Comparison of ENCODE assay signal across 8 cellular contexts in the genomic region with DNA sequence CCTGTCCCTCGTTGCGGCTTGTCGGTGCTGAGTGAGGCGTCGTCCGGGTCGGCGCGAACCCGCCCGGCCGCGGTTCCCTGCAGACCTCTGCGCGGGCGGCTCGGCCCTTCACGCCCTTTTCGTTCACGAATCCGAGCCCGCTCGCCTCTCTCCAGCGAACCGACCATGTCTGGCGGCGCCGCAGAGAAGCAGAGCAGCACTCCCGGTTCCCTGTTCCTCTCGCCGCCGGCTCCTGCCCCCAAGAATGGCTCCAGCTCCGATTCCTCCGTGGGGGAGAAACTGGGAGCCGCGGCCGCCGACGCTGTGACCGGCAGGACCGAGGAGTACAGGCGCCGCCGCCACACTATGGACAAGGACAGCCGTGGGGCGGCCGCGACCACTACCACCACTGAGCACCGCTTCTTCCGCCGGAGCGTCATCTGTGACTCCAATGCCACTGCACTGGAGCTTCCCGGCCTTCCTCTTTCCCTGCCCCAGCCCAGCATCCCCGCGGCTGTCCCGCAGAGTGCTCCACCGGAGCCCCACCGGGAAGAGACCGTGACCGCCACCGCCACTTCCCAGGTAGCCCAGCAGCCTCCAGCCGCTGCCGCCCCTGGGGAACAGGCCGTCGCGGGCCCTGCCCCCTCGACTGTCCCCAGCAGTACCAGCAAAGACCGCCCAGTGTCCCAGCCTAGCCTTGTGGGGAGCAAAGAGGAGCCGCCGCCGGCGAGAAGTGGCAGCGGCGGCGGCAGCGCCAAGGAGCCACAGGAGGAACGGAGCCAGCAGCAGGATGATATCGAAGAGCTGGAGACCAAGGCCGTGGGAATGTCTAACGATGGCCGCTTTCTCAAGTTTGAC. TPM values are rescaled to one million over a fixed set of nuclear protein-coding genes. Genes with fewer than 3 reads are reported as not detected.
A peak's percentile ranks its signal among the peaks of the same experiment; 100 is the strongest.
DNase-seq lines count a peak whose midpoint lies in the region; ATAC-seq, FAIRE-seq and TF ChIP-seq lines count a peak whose summit lies in the region.

No MANE protein-coding gene starts in this region.

- POLR2A ChIA-PET in endothelial cell of umbilical vein (lab: Charles Lee) = interaction anchor here (1.1 kb wide), 1 partner anchor 183 kb away, joined by 4 read pairs; no protein-coding TSS in a partner anchor

- peak overlapping the region; percentile 89 for H3K27ac ChIP-seq in BLaER1
- H3K27ac ChIP-seq in Karpas-422 (ENCODE audit: low read length) = peak overlapping the region; percentile 73
- H3K27ac ChIP-seq in endothelial cell of umbilical vein (ENCODE audit: insufficient read depth, low read depth, low read length) = peak overlapping the region; percentile 81
- H3K27ac ChIP-seq in muscle layer of colon (ENCODE audit: low read depth, low read length) = peak overlapping the region; percentile 100

- BruUV-seq in endothelial cell of umbilical vein (replicated peaks; lab: Mats Ljungman, UMichigan) = no TSS peak

- H3K9me2 ChIP-seq in Karpas-422 (replicated peaks; ENCODE audit: insufficient read depth, low read length) = no peaks in the 10 kb centered on the region

- no peaks in the 10 kb centered on the region for H3K9me1 ChIP-seq in endothelial cell of umbilical vein (replicated peaks; ENCODE audit: control insufficient read depth, extremely low read depth, insufficient read depth, low read length)

- H3K79me2 ChIP-seq in Karpas-422 (ENCODE audit: low read length) (peaks cover 62% of the 10 kb centered on the region), endothelial cell of umbilical vein (ENCODE audit: control insufficient read depth, insufficient read depth, low read length) (peaks cover 58% of the 10 kb centered on the region)

- dilution Hi-C loops in endothelial cell of umbilical vein (cut with MboI; ENCODE audit: extremely low pct_ligation_motif_present, low sequenced_read_pairs) = no loop called here

- DNase-seq in Karpas-422 (peak; percentile 75), endothelial cell of umbilical vein (ENCODE audit: low read depth, low spot score) (no peak)
- peak; percentile 78 for DNase-seq in activated CD8-positive, alpha-beta memory T cell treated with anti-CD3 and anti-CD28 coated beads for 24 hours
- DNase-seq in stimulated activated naive CD8-positive, alpha-beta T cell treated with anti-CD3 and anti-CD28 coated beads, Interleukin-15, Interleukin-2, amounts not matched to agents 100 U/mL and 50 U/mL, for 24 hours = peak; percentile 62

- peaks cover 59% of the 10 kb centered on the region for H4K20me1 ChIP-seq in BLaER1
- H4K20me1 ChIP-seq in Karpas-422 (ENCODE audit: insufficient read depth, low read depth, low read length) = peaks cover 43% of the 10 kb centered on the region
- peaks cover 18% of the 10 kb centered on the region for H4K20me1 ChIP-seq in endothelial cell of umbilical vein (replicated peaks; ENCODE audit: control insufficient read depth, extremely low read depth, insufficient read depth, low read length)

- ATAC-seq in GM19438 (IDR thresholded peaks at IDR 0.05; ENCODE audit: low read depth, unreplicated experiment) (peak; percentile 2), HG03108 (IDR thresholded peaks at IDR 0.05; ENCODE audit: unreplicated experiment) (no peak)
- no peak for ATAC-seq in stimulated activated naive CD8-positive, alpha-beta T cell treated with anti-CD3 and anti-CD28 coated beads, Interleukin-15, Interleukin-2, amounts not matched to agents 100 U/mL and 50 U/mL, for 24 hours

- H3K4me2 ChIP-seq in BLaER1 (peak overlapping the region; percentile 89), Karpas-422 (ENCODE audit: low read depth, low read length, poor library complexity, severe bottlenecking) (peak overlapping the region; percentile 81), endothelial cell of umbilical vein (ENCODE audit: insufficient read depth, low read length) (peak overlapping the region; percentile 99)

- H3K36me3 ChIP-seq in BLaER1 (peaks cover 5% of the 10 kb centered on the region; the same call in 1 of the 2 replicates), Karpas-422 (ENCODE audit: insufficient read depth, low read length) (peaks cover 20% of the 10 kb centered on the region), endothelial cell of umbilical vein (ENCODE audit: control insufficient read depth in 2 of 2, extremely low read depth in 1 of 2, insufficient read depth in 2 of 2, low read length in 2 of 2) (no peaks in the 10 kb centered on the region), muscle layer of colon (ENCODE audit: insufficient read depth, low read length) (no peaks in the 10 kb centered on the region)

- H3K4me3 ChIP-seq in BLaER1 (peak overlapping the region; percentile 96), Karpas-422 (ENCODE audit: low read length) (peak overlapping the region; percentile 99), endothelial cell of umbilical vein (replicated peaks in 1 of 3; ENCODE audit: insufficient read depth in 1 of 3, low read depth in 1 of 3, low read length in 3 of 3) (peak overlapping the region; percentile 84 to 96 (median 96)), muscle layer of colon (ENCODE audit: low read depth in 1 of 2, low read length in 2 of 2) (peak overlapping the region; percentile 93 to 94)

- TF ChIP-seq CTCF in endothelial cell of umbilical vein (IDR thresholded peaks at IDR 0.05; ENCODE audit: extremely low read depth in 1 of 2, insufficient read depth in 1 of 2, low read depth in 1 of 2, low read length in 2 of 2) = no peak

- no peak for FAIRE-seq in endothelial cell of umbilical vein (lab: Jason Lieb, UNC)

- TF ChIP-seq POLR2A in endothelial cell of umbilical vein (IDR thresholded peaks at IDR 0.05; ENCODE audit: low read depth, low read length) = no peak

- CTCF ChIA-PET in endothelial cell of umbilical vein (lab: Charles Lee) = interaction anchor here (1.0 to 6.4 kb wide), 17 partner anchors 23 to 196 kb away, joined by 3 to 182 read pairs (median 6); partner anchors contain the start of gene RAD52

- no peaks in the 10 kb centered on the region for H3K27me3 ChIP-seq in BLaER1
- no peaks in the 10 kb centered on the region for H3K27me3 ChIP-seq in Karpas-422 (ENCODE audit: low read length)
- no peaks in the 10 kb centered on the region for H3K27me3 ChIP-seq in endothelial cell of umbilical vein (ENCODE audit: control insufficient read depth in 2 of 2, insufficient read depth in 2 of 2, low read length in 2 of 2)
- H3K27me3 ChIP-seq in muscle layer of colon (ENCODE audit: control insufficient read depth in 1 of 2, insufficient read depth in 2 of 2, low read length in 2 of 2) = no peaks in the 10 kb centered on the region

- H2AFZ ChIP-seq in Karpas-422 (ENCODE audit: low read length) = no peak overlapping the region
- H2AFZ ChIP-seq in endothelial cell of umbilical vein (ENCODE audit: low read depth, low read length) = peak overlapping the region; percentile 3

- peaks cover 54% of the 10 kb centered on the region for H3K4me1 ChIP-seq in BLaER1
- peaks cover 46% of the 10 kb centered on the region for H3K4me1 ChIP-seq in Karpas-422 (ENCODE audit: low read length)
- peaks cover 33% of the 10 kb centered on the region for H3K4me1 ChIP-seq in endothelial cell of umbilical vein (ENCODE audit: control insufficient read depth, extremely low read depth, insufficient read depth, low read length)
- H3K4me1 ChIP-seq in muscle layer of colon (ENCODE audit: insufficient read depth, low read length) = peaks cover 34% of the 10 kb centered on the region

- no peaks in the 10 kb centered on the region for H3K9me3 ChIP-seq in BLaER1
- H3K9me3 ChIP-seq in Karpas-422 (ENCODE audit: low read length) = no peaks in the 10 kb centered on the region
- H3K9me3 ChIP-seq in endothelial cell of umbilical vein (replicated peaks; ENCODE audit: control insufficient read depth, insufficient read depth, low read length) = no peaks in the 10 kb centered on the region
- H3K9me3 ChIP-seq in muscle layer of colon (ENCODE audit: low read length) = no peaks in the 10 kb centered on the region

- intact Hi-C loops in endothelial cell of umbilical vein (cut with micrococcal nuclease) = loop anchor here (2.0 to 10.0 kb wide), 2 partner anchors 27 to 831 kb away; no protein-coding TSS in a partner anchor

- peak overlapping the region; percentile 94 for H3K9ac ChIP-seq in BLaER1
- H3K9ac ChIP-seq in Karpas-422 (ENCODE audit: low read length) = peak overlapping the region; percentile 91
- peak overlapping the region; percentile 94 for H3K9ac ChIP-seq in endothelial cell of umbilical vein (replicated peaks; ENCODE audit: extremely low read depth, insufficient read depth, low read length)
- peak overlapping the region; percentile 76 for H3K9ac ChIP-seq in muscle layer of colon (ENCODE audit: low read length)

TF ChIP-seq in endothelial cell of umbilical vein, 7 proteins besides CTCF, POLR2A, EP300 and RAD21:
- TF ChIP-seq EZH2 (IDR thresholded peaks at IDR 0.05; ENCODE audit: borderline replicate concordance, low read depth, low read length, severe bottlenecking) = no peak
- TF ChIP-seq JUN (IDR thresholded peaks at IDR 0.05; ENCODE audit: borderline replicate concordance, insufficient read depth, insufficient read length, low read depth) = no peak
- TF ChIP-seq MYC (IDR thresholded peaks at IDR 0.05; ENCODE audit: low read depth, low read length) = no peak
- TF ChIP-seq GATA2 (IDR thresholded peaks at IDR 0.05; ENCODE audit: insufficient read depth, insufficient read length, low read depth, low read length) = no peak
- no peak for TF ChIP-seq POLR2AphosphoS5 (IDR thresholded peaks at IDR 0.05; ENCODE audit: insufficient read depth, low read depth, low read length)
- TF ChIP-seq MAX (IDR thresholded peaks at IDR 0.05; ENCODE audit: insufficient read depth, insufficient read length) = no peak
- no peak for TF ChIP-seq FOS (IDR thresholded peaks at IDR 0.05; ENCODE audit: borderline replicate concordance, insufficient read depth, low read length)

RNA-seq across cellular contexts. Expression of gene WNK1, which starts 1.2 kb away (rescaled TPM):
- total RNA-seq in Karpas-422 (2014; rRNA removed; shearing (Covaris generic); ENCODE audit: low replicate concordance) = 134 and 183 TPM in 2 replicates
- 104 and 108 TPM in 2 replicates for total RNA-seq in endothelial cell of umbilical vein
- 43.7 and 46.3 TPM in 2 replicates for polyA plus RNA-seq in endothelial cell of umbilical vein
- polyA plus RNA-seq in endothelial cell of umbilical vein (2011; cell fraction: cytosol; rRNA removed) = 45.3 and 50.4 TPM in 2 replicates
- 96.2 and 115 TPM in 2 replicates for polyA plus RNA-seq in endothelial cell of umbilical vein (2011; cell fraction: nucleus; rRNA removed)
- 75.2 and 89.1 TPM in 2 replicates for polyA plus RNA-seq in endothelial cell of umbilical vein (2012)
- 243 and 259 TPM in 2 replicates for polyA minus RNA-seq in endothelial cell of umbilical vein
- polyA minus RNA-seq in endothelial cell of umbilical vein (2011; cell fraction: cytosol; rRNA and poly(A)+ RNA removed) = 201 TPM
- 287 and 385 TPM in 2 replicates for polyA minus RNA-seq in endothelial cell of umbilical vein (2011; cell fraction: nucleus; rRNA and poly(A)+ RNA removed)
